1 cellular context compared by ENCODE assay signal in the genomic region with DNA sequence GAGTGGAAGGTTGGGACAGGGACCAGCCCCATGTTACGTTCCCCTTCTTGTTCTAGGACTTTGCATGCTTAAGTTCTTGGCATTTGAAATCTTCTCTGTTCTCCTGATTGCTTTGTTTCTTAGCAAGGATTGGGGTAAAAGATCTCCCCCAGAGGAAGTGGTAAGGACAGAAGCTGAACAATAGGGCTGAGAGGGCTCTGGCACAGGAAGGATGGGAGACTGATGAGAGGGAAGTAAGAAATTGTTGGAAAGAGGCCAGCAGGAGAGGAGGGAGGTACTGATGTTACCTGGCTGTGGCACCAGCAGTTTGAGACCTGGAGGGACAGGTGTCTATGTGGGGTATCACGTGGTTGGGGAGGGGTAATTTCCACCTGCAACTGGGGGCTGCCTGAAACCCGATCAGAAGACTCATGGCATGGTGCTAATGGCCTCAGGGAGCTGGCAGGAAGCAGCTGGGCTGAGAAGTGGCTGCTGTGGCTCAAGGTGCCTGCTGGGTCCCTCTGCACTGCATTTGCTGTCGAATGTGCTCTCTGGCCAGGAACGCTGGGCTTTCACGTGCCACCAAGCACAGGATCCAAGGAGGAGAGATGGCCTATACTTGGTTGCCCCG.
TF ChIP-seq lines count a peak whose summit lies in the region.

No MANE protein-coding gene starts in this region.

TF ChIP-seq in GM23338, 12 proteins besides CTCF, POLR2A, EP300 and RAD21 (continued from another document):
- TF ChIP-seq, protein P1, sequence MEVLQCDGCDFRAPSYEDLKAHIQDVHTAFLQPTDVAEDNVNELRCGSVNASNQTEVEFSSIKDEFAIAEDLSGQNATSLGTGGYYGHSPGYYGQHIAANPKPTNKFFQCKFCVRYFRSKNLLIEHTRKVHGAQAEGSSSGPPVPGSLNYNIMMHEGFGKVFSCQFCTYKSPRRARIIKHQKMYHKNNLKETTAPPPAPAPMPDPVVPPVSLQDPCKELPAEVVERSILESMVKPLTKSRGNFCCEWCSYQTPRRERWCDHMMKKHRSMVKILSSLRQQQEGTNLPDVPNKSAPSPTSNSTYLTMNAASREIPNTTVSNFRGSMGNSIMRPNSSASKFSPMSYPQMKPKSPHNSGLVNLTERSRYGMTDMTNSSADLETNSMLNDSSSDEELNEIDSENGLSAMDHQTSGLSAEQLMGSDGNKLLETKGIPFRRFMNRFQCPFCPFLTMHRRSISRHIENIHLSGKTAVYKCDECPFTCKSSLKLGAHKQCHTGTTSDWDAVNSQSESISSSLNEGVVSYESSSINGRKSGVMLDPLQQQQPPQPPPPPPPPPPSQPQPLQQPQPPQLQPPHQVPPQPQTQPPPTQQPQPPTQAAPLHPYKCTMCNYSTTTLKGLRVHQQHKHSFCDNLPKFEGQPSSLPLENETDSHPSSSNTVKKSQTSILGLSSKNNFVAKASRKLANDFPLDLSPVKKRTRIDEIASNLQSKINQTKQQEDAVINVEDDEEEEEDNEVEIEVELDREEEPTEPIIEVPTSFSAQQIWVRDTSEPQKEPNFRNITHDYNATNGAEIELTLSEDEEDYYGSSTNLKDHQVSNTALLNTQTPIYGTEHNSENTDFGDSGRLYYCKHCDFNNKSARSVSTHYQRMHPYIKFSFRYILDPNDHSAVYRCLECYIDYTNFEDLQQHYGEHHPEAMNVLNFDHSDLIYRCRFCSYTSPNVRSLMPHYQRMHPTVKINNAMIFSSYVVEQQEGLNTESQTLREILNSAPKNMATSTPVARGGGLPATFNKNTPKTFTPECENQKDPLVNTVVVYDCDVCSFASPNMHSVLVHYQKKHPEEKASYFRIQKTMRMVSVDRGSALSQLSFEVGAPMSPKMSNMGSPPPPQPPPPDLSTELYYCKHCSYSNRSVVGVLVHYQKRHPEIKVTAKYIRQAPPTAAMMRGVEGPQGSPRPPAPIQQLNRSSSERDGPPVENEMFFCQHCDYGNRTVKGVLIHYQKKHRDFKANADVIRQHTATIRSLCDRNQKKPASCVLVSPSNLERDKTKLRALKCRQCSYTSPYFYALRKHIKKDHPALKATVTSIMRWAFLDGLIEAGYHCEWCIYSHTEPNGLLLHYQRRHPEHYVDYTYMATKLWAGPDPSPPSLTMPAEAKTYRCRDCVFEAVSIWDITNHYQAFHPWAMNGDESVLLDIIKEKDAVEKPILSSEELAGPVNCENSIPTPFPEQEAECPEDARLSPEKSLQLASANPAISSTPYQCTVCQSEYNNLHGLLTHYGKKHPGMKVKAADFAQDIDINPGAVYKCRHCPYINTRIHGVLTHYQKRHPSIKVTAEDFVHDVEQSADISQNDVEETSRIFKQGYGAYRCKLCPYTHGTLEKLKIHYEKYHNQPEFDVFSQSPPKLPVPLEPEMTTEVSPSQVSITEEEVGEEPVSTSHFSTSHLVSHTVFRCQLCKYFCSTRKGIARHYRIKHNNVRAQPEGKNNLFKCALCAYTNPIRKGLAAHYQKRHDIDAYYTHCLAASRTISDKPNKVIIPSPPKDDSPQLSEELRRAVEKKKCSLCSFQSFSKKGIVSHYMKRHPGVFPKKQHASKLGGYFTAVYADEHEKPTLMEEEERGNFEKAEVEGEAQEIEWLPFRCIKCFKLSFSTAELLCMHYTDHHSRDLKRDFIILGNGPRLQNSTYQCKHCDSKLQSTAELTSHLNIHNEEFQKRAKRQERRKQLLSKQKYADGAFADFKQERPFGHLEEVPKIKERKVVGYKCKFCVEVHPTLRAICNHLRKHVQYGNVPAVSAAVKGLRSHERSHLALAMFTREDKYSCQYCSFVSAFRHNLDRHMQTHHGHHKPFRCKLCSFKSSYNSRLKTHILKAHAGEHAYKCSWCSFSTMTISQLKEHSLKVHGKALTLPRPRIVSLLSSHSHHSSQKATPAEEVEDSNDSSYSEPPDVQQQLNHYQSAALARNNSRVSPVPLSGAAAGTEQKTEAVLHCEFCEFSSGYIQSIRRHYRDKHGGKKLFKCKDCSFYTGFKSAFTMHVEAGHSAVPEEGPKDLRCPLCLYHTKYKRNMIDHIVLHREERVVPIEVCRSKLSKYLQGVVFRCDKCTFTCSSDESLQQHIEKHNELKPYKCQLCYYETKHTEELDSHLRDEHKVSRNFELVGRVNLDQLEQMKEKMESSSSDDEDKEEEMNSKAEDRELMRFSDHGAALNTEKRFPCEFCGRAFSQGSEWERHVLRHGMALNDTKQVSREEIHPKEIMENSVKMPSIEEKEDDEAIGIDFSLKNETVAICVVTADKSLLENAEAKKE (CRISPR knock-in tag; IDR thresholded peaks at IDR 0.05), result no peak
- TF ChIP-seq NANOG (IDR thresholded peaks at IDR 0.05; ENCODE audit: borderline replicate concordance) (no peak), ETS1 (IDR thresholded peaks at IDR 0.05) (no peak), STAT1 (IDR thresholded peaks at IDR 0.05; ENCODE audit: unreplicated experiment) (no peak), POLR2AphosphoS5 (IDR thresholded peaks at IDR 0.05; ENCODE audit: low read depth) (no peak), EZH2 (IDR thresholded peaks at IDR 0.05; ENCODE audit: low read depth, unreplicated experiment) (no peak), EZH2phosphoT487 (IDR thresholded peaks at IDR 0.05; ENCODE audit: unreplicated experiment) (no peak), ZNF331 (CRISPR knock-in tag; IDR thresholded peaks at IDR 0.05; ENCODE audit: low read depth) (no peak)
